1 cellular context compared by ENCODE assay signal in genomic region chr14:92789457-92790089, GRCh38.
TF ChIP-seq lines count a peak whose summit lies in the region.

No MANE protein-coding gene starts in this region.

TF ChIP-seq in HEK293, 187 proteins besides CTCF, POLR2A, EP300 and RAD21 (continued from another document):
- TF ChIP-seq, protein P1, sequence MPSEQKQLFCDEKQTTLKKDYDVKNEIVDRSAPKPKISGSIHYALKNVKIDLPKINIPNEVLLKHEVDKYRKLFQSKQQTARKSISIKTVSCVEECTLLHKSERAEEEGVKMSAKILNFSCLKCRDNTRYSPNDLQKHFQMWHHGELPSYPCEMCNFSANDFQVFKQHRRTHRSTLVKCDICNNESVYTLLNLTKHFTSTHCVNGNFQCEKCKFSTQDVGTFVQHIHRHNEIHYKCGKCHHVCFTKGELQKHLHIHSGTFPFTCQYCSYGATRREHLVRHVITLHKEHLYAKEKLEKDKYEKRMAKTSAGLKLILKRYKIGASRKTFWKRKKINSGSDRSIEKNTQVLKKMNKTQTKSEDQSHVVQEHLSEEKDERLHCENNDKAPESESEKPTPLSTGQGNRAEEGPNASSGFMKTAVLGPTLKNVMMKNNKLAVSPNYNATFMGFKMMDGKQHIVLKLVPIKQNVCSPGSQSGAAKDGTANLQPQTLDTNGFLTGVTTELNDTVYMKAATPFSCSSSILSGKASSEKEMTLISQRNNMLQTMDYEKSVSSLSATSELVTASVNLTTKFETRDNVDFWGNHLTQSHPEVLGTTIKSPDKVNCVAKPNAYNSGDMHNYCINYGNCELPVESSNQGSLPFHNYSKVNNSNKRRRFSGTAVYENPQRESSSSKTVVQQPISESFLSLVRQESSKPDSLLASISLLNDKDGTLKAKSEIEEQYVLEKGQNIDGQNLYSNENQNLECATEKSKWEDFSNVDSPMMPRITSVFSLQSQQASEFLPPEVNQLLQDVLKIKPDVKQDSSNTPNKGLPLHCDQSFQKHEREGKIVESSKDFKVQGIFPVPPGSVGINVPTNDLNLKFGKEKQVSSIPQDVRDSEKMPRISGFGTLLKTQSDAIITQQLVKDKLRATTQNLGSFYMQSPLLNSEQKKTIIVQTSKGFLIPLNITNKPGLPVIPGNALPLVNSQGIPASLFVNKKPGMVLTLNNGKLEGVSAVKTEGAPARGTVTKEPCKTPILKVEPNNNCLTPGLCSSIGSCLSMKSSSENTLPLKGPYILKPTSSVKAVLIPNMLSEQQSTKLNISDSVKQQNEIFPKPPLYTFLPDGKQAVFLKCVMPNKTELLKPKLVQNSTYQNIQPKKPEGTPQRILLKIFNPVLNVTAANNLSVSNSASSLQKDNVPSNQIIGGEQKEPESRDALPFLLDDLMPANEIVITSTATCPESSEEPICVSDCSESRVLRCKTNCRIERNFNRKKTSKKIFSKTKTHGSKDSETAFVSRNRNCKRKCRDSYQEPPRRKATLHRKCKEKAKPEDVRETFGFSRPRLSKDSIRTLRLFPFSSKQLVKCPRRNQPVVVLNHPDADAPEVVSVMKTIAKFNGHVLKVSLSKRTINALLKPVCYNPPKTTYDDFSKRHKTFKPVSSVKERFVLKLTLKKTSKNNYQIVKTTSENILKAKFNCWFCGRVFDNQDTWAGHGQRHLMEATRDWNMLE (tag by site-specific recombination; conservative IDR thresholded peaks at IDR 0.05; ENCODE audit: low read depth) = peak; percentile 58; the same call in 1 of the 2 replicates
- no peak for TF ChIP-seq ZNF624 (tag by site-specific recombination; IDR thresholded peaks at IDR 0.05)
- no peak for TF ChIP-seq ZNF530 (tag by site-specific recombination; IDR thresholded peaks at IDR 0.05; ENCODE audit: low read depth)
- no peak for TF ChIP-seq ZEB2 (tag by site-specific recombination; IDR thresholded peaks at IDR 0.05)
- peak; percentile 95 for TF ChIP-seq TRIM28 (IDR thresholded peaks at IDR 0.05; ENCODE audit: borderline replicate concordance, low read length)
